Comparison of ENCODE assay signal across 1 cellular context in the genomic region with DNA sequence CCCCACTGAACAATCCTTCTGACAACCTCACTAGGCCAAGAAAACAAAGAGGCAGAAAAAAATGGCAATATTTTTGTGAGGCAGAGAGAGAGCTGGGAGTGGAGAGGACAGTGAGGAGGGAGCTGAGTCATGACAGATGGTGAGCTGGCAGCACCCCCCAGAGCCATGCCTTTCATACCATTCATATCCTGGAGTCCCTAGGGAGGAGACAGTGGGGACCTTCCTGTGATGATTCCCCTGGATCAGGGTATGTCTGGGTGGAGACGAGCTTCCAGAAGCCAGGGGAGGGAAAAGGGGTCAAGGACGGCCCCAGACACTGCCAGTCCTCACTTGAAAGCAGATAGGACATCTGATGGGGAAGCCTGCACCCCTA.
TF ChIP-seq lines count a peak whose summit lies in the region.

No MANE protein-coding gene starts in this region.

TF ChIP-seq in HepG2, 621 proteins besides CTCF, POLR2A, EP300 and RAD21:
- TF ChIP-seq HOXA7 (CRISPR knock-in tag; IDR thresholded peaks at IDR 0.05): no peak
- no peak for TF ChIP-seq GTF2F1 (IDR thresholded peaks at IDR 0.05; ENCODE audit: low read length)
- no peak for TF ChIP-seq ZNF614 (CRISPR knock-in tag; IDR thresholded peaks at IDR 0.05; ENCODE audit: borderline replicate concordance)
- no peak for TF ChIP-seq ZNF790 (CRISPR knock-in tag; IDR thresholded peaks at IDR 0.05; ENCODE audit: borderline replicate concordance)
- no peak for TF ChIP-seq CBFB (CRISPR knock-in tag; IDR thresholded peaks at IDR 0.05)
- TF ChIP-seq ZNF292 (CRISPR knock-in tag; IDR thresholded peaks at IDR 0.05; ENCODE audit: borderline replicate concordance, low read depth): no peak
